Comparison of ENCODE assay signal across 11 cellular contexts in the genomic region with DNA sequence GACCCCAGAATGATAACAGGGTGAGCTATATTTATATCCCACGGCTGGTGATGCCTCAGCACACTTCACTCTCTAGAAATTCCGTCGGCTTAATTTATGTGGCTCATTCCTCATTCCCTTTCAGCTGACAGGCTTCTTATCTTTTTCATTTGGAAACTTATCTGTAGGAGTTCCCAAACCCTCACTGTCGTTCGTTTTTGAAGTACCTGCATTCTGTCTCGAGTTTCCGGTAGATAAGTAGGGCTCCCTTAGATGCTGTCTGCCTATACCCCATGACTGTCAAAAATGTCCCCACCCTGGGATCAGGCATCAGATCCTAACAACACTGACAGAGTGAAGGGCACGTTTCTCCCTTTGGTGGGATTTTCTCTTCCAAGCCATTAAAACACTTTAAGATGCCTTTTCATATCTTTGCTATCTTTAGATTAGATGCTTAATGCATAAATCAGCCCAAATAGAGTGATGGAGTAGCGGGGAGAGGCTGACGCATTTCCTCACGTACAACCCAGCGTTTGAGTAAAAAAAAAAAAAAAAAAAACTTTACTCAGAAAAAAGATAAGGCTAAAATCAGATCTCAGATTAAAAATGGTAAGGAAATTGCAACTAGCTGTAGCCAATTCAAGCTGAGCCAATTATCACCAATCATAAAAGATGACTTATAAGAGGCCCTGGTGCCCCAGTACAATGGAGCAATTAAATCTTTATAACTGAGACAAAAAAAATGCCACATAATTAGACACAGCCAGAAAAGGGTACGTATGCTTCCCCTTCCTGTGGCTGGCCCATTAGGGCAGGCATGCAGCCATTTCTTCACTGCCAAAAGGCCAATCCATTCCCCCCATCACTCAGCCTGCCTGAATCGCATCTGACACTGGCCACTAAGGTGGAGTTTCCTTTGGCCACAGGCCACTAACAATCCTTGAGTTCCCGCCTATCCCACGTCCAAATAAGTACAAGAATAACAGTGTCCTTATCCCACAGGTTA. TPM values are rescaled to one million over a fixed set of nuclear protein-coding genes. Genes with fewer than 3 reads are reported as not detected.
DNase-seq lines count a peak whose midpoint lies in the region; ATAC-seq, FAIRE-seq and TF ChIP-seq lines count a peak whose summit lies in the region.
"Had no signal": no experiment of that assay in that cellular context is flagged by ENCODE, and none has a peak within 500 bp of the region (broad histone marks: within the 10 kb centered on the region; RNA-seq: fewer than 3 reads in every experiment).

No MANE protein-coding gene starts in this region.

- H3K27ac ChIP-seq in GM12878 (ENCODE audit: control insufficient read depth, insufficient read depth): peak overlapping the region; percentile 53
- H3K27ac ChIP-seq: transverse colon had no signal

- no peaks in the 10 kb centered on the region for H3K9me2 ChIP-seq in Loucy (replicated peaks; ENCODE audit: low read depth, low read length)

- in situ Hi-C loops in GM12878 (cut with MboI): no loop called here

- no peak for TF ChIP-seq CTCF in Loucy (conservative IDR thresholded peaks at IDR 0.05; ENCODE audit: low read length)
- no peak for TF ChIP-seq CTCF in GM12878 (IDR thresholded peaks at IDR 0.05 in 2 of 3, conservative IDR thresholded peaks at IDR 0.05 in 1 of 3; ENCODE audit: control insufficient read depth in 2 of 3, extremely low read depth in 1 of 3, insufficient read depth in 1 of 3, low read depth in 3 of 3, low read length in 3 of 3)
- no peak for TF ChIP-seq CTCF in nephron (IDR thresholded peaks at IDR 0.05; ENCODE audit: unreplicated experiment in 3 of 3)

- H3K9ac ChIP-seq in Loucy (ENCODE audit: low read depth, low read length, poor library complexity, severe bottlenecking): peak overlapping the region; percentile 3
- peak overlapping the region; percentile 32 for H3K9ac ChIP-seq in GM12878 (ENCODE audit: control insufficient read depth, insufficient read depth, low read length)

- peaks cover 19% of the 10 kb centered on the region for H3K9me3 Mint-ChIP-seq in nephron

- no peak overlapping the region for H2AFZ ChIP-seq in Loucy (ENCODE audit: low read length)
- no peak overlapping the region; the same call in 1 of the 2 replicates for H2AFZ ChIP-seq in GM12878 (ENCODE audit: control insufficient read depth, low read depth, low read length)

- H4K20me1 ChIP-seq in Loucy (ENCODE audit: insufficient read depth, low read length, poor library complexity, severe bottlenecking) (peaks cover 11% of the 10 kb centered on the region), GM12878 (ENCODE audit: control insufficient read depth, insufficient read depth) (no peaks in the 10 kb centered on the region)

- TF ChIP-seq EP300 in GM12878 (IDR thresholded peaks at IDR 0.05; ENCODE audit: borderline replicate concordance in 1 of 2, control insufficient read depth in 1 of 2, low read depth in 2 of 2, low read length in 2 of 2): no peak

- no peak for TF ChIP-seq RAD21 in GM12878 (IDR thresholded peaks at IDR 0.05; ENCODE audit: insufficient read depth, low read depth, low read length)

- H3K4me3 Mint-ChIP-seq in nephron: no peak overlapping the region
- H3K4me3 Mint-ChIP-seq: endodermal cell had no signal

- peaks cover 31% of the 10 kb centered on the region for H3K36me3 Mint-ChIP-seq in nephron (ENCODE audit: low read depth)

- H3K9me3 ChIP-seq in Loucy (ENCODE audit: insufficient read depth, low read depth, low read length): peaks cover 9% of the 10 kb centered on the region; the same call in 1 of the 2 replicates
- H3K9me3 ChIP-seq in GM12878 (replicated peaks; ENCODE audit: control insufficient read depth, insufficient read depth, low read length): peaks cover 11% of the 10 kb centered on the region

- H3K27ac Mint-ChIP-seq in nephron: peak overlapping the region; percentile 35 to 57 (median 35)
- H3K27ac Mint-ChIP-seq: endodermal cell had no signal

- intact Hi-C loops in GM12878 (cut with micrococcal nuclease; ENCODE audit: unreplicated experiment): loop anchor here (2.0 kb wide), 1 partner anchor 36 kb away; no protein-coding TSS in a partner anchor

- no peaks in the 10 kb centered on the region for H3K27me3 ChIP-seq in Loucy (ENCODE audit: insufficient read depth, low read length, poor library complexity, severe bottlenecking)
- H3K27me3 ChIP-seq in GM12878 (replicated peaks in 1 of 2; ENCODE audit: control insufficient read depth in 2 of 2, insufficient read depth in 2 of 2, low read length in 1 of 2): no peaks in the 10 kb centered on the region
- H3K27me3 ChIP-seq: transverse colon had no signal

- H3K4me3 ChIP-seq in Loucy (ENCODE audit: low read length, poor library complexity, severe bottlenecking): no peak overlapping the region
- no peak overlapping the region for H3K4me3 ChIP-seq in GM12878
- H3K4me3 ChIP-seq: transverse colon had no signal

- RAD21 ChIA-PET in GM12878 (lab: Charles Lee; ENCODE audit: unreplicated experiment): interaction anchor here (0.7 to 2.2 kb wide), 11 partner anchors 14 to 94 kb away, joined by 3 to 8 read pairs (median 3); no protein-coding TSS in a partner anchor

- peak; percentile 43 for FAIRE-seq in GM12891 (lab: Jason Lieb, UNC)
- no peak for FAIRE-seq in GM12878 (lab: Jason Lieb, UNC)
- FAIRE-seq in RCC 7860 (lab: Jason Lieb, UNC): no peak

- H3K36me3 ChIP-seq in Loucy (ENCODE audit: insufficient read depth, low read length): peaks cover 79% of the 10 kb centered on the region
- H3K36me3 ChIP-seq in GM12878 (ENCODE audit: control insufficient read depth in 2 of 2, insufficient read depth in 2 of 2, low read length in 1 of 2): peaks cover 20 to 24% of the 10 kb centered on the region in 2 experiments
- H3K36me3 ChIP-seq: transverse colon had no signal

- peaks cover 37% of the 10 kb centered on the region for H3K4me1 Mint-ChIP-seq in nephron

- H3K4me1 ChIP-seq in Loucy (ENCODE audit: insufficient read depth, low read length, poor library complexity, severe bottlenecking): peaks cover 40% of the 10 kb centered on the region
- H3K4me1 ChIP-seq in GM12878 (ENCODE audit: control insufficient read depth, insufficient read depth, low read length): peaks cover 28% of the 10 kb centered on the region
- H3K4me1 ChIP-seq: transverse colon had no signal

- DNase-seq in GM12891 (ENCODE audit: insufficient read length, low spot score) (no peak), GM12878 (ENCODE audit: low read depth, low spot score) (no peak), LoVo (ENCODE audit: low spot score) (no peak), GF-D8 (lab: John Stamatoyannopoulos, UW) (no peak), RCC 7860 (ENCODE audit: low spot score) (no peak)
- DNase-seq: endodermal cell, NCI-H748 treated with DMSO at 0.1 percent for 48 hours, transverse colon had no signal

- CTCF ChIA-PET in GM12878 (lab: Yijun Ruan, JAX): interaction anchor here (0.6 to 1.1 kb wide), 6 partner anchors 13 to 1002 kb away, joined by 3 to 4 read pairs (median 3); no protein-coding TSS in a partner anchor

- no peaks in the 10 kb centered on the region for H3F3A ChIP-seq in Loucy (ENCODE audit: low read depth)

- H3K4me2 ChIP-seq in Loucy (ENCODE audit: low read depth, low read length, poor library complexity, severe bottlenecking) (peak overlapping the region; percentile 41), GM12878 (ENCODE audit: control insufficient read depth, insufficient read depth) (peak overlapping the region; percentile 67)

- SMC1A ChIA-PET in GM12878 (lab: Charles Lee; ENCODE audit: uncharacterized antibody, unreplicated experiment): interaction anchor here (0.6 to 3.8 kb wide), 12 partner anchors 8 to 1044 kb away, joined by 3 to 23 read pairs (median 4); no protein-coding TSS in a partner anchor

- BruUV-seq in GM12878 (replicated peaks; lab: Mats Ljungman, UMichigan): no TSS peak

- H3K27me3 Mint-ChIP-seq in nephron (ENCODE audit: low read depth): no peaks in the 10 kb centered on the region

- H3K79me2 ChIP-seq in Loucy (ENCODE audit: insufficient read depth, low read length) (peaks cover 95% of the 10 kb centered on the region), GM12878 (ENCODE audit: control insufficient read depth, insufficient read depth, low read length) (peaks cover 60% of the 10 kb centered on the region)

- peak; percentile 46 for ATAC-seq in GM12878
- ATAC-seq: left lobe of liver had no signal

- POLR2A ChIA-PET in GM12878 (lab: Charles Lee): interaction anchor here (0.6 to 3.4 kb wide), 7 partner anchors 10 to 89 kb away, joined by 3 to 14 read pairs (median 3); no protein-coding TSS in a partner anchor

- WGBS in GM12878 (ENCODE audit: insufficient coverage, insufficient replicate concordance, low lambda C conversion rate, missing lambda C conversion rate): 35% methylated on average over 16 of the region's 16 CpGs

- TF ChIP-seq POLR2A in GM12891 (IDR thresholded peaks at IDR 0.05; ENCODE audit: low read depth, low read length) (no peak), GM12878 (IDR thresholded peaks at IDR 0.05; ENCODE audit: low read depth, low read length) (no peak)

TF ChIP-seq in GM12891, 5 proteins besides CTCF, POLR2A, EP300 and RAD21 (continues in another document):
- TF ChIP-seq TAF1 (IDR thresholded peaks at IDR 0.05; ENCODE audit: low read depth, low read length) (no peak), POLR2AphosphoS5 (IDR thresholded peaks at IDR 0.05; ENCODE audit: low read depth, low read length) (0 out of 2 replicates have a peak, but pooled peaks have one; percentile 1), PAX5 (IDR thresholded peaks at IDR 0.05; ENCODE audit: insufficient read depth, low read length, severe bottlenecking) (no peak)

RNA-seq across cellular contexts. Expression of a gene that starts 45.1 kb away (rescaled TPM):
- 168 TPM for polyA plus RNA-seq in GM12891 (2012; ENCODE audit: low read depth, missing spikeins)
- 377 and 379 TPM in 2 replicates for total RNA-seq in GM12878 (2013; cell fraction: nucleolus; rRNA removed)
- total RNA-seq in GM12878 (2014; rRNA removed) (154 and 163 TPM in 2 replicates), GM12878 (2014; rRNA removed; fragmentation: Illumina TruSeq; extraction: Trizol) (145 TPM in 2 replicates), GM12878 (2021) (166 and 176 TPM in 2 replicates)
- 68.5 TPM for polyA plus RNA-seq in GM12878 (2011; ENCODE audit: low read depth)
- polyA plus RNA-seq in GM12878 (2011; rRNA removed) (171 and 213 TPM in 2 replicates), GM12878 (2014; fragmentation: Illumina TruSeq; extraction: Trizol) (146 and 170 TPM in 2 replicates), GM12878 (2014; fragmentation: Nextera tagmentation; extraction: Ambion mirVana) (10 to 100 TPM; 20.6 to 38.9 TPM), GM12878 (2014; rRNA removed) (143 and 149 TPM in 2 replicates), GM12878 (2016; fragmentation: Nextera tagmentation; extraction: Ambion mirVana) (10 to 100 TPM; 46.3 to 61.9 TPM)
- polyA plus RNA-seq in GM12878 (2011; cell fraction: cytosol; rRNA removed): 284 and 352 TPM in 2 replicates
- polyA plus RNA-seq in GM12878 (2011; cell fraction: nucleus; rRNA removed): 306 TPM in 2 replicates
- 90.4 and 119 TPM in 2 replicates for polyA plus RNA-seq in GM12878 (2012)
- 198 and 256 TPM in 2 replicates for polyA minus RNA-seq in GM12878 (2011; rRNA and poly(A)+ RNA removed)
- 85.5 and 87.8 TPM in 2 replicates for polyA minus RNA-seq in GM12878 (2011; cell fraction: cytosol; rRNA and poly(A)+ RNA removed)
- 129 and 203 TPM in 2 replicates for polyA minus RNA-seq in GM12878 (2011; cell fraction: nucleus; rRNA and poly(A)+ RNA removed)
